Comparison of ENCODE assay signal across 1 cellular context in the genomic region with DNA sequence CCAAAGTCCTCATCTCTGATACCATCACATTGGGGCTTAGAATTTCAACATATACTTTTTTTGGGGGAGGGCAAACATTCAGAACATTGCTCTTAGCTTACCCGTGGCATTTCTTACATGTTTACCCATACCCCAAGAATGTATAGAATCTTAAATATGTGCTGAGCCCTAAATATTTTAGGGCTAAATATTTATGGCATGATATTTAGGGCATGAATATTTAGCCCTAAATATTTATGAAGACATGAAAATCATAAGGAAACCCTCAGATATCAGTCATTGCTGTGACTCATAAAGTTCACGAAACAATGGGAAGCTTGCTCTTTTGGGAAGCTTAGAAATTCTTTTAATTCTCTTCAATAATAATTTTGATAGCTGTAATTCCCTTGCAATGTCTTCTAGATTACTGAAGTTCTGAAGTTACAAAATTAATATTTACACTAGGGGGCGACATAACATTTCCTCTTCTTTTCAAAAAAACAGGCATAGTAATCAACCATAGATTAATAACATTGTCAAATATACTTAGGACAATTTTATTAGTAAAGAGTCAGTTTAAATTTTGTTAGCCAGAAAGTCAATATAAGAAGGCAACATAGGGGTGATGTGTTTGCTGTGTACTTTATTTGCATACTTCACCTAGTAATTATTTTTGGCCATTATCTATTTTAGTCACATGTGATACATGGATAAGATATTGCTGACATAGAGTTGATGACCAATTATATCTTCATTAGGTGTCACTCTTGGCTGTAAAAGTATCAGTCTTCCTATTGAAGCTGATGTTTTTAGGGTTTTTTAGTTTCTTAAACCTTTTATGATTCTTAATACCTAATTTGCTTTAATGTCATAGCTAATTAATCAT.
TF ChIP-seq lines count a peak whose summit lies in the region.

No MANE protein-coding gene starts in this region.

TF ChIP-seq in GM12878, 131 proteins besides CTCF, POLR2A, EP300 and RAD21:
- TF ChIP-seq ZNF592 (IDR thresholded peaks at IDR 0.05) (no peak), MYB (IDR thresholded peaks at IDR 0.05; ENCODE audit: borderline replicate concordance, low read depth, low read length) (no peak), MLLT1 (IDR thresholded peaks at IDR 0.05) (peak; percentile 73; the same call in 1 of the 2 replicates)
- TF ChIP-seq, protein P1, sequence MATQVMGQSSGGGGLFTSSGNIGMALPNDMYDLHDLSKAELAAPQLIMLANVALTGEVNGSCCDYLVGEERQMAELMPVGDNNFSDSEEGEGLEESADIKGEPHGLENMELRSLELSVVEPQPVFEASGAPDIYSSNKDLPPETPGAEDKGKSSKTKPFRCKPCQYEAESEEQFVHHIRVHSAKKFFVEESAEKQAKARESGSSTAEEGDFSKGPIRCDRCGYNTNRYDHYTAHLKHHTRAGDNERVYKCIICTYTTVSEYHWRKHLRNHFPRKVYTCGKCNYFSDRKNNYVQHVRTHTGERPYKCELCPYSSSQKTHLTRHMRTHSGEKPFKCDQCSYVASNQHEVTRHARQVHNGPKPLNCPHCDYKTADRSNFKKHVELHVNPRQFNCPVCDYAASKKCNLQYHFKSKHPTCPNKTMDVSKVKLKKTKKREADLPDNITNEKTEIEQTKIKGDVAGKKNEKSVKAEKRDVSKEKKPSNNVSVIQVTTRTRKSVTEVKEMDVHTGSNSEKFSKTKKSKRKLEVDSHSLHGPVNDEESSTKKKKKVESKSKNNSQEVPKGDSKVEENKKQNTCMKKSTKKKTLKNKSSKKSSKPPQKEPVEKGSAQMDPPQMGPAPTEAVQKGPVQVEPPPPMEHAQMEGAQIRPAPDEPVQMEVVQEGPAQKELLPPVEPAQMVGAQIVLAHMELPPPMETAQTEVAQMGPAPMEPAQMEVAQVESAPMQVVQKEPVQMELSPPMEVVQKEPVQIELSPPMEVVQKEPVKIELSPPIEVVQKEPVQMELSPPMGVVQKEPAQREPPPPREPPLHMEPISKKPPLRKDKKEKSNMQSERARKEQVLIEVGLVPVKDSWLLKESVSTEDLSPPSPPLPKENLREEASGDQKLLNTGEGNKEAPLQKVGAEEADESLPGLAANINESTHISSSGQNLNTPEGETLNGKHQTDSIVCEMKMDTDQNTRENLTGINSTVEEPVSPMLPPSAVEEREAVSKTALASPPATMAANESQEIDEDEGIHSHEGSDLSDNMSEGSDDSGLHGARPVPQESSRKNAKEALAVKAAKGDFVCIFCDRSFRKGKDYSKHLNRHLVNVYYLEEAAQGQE (IDR thresholded peaks at IDR 0.05; ENCODE audit: low read depth, low read length): no peak
